ENCODE assay signal across 13 cellular contexts in the genomic region with DNA sequence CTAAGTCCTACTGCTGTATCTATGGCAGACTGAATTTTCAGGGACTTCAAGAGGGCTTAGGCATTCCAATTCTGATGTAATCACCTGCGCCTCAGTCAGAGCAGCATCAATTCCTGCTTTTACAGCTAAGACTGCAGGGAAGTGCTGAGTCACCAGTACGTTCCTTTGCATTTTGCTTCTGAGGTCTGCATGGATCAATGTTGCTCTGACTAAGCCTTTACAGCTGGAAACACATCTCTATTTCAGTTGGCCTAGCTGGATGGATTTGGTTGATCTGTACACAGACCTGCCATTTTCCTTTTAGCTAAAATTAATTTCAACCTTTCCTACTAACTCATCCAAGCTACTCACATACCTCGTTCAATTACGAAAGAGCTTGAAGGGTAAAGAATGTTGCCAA. TPM values are rescaled to one million over a fixed set of nuclear protein-coding genes. Genes with fewer than 3 reads are reported as not detected.
A peak's percentile ranks its signal among the peaks of the same experiment; 100 is the strongest.
DNase-seq lines count a peak whose midpoint lies in the region; TF ChIP-seq lines count a peak whose summit lies in the region.
"Had no signal": no experiment of that assay in that cellular context is flagged by ENCODE, and none has a peak within 500 bp of the region (broad histone marks: within the 10 kb centered on the region; RNA-seq: fewer than 3 reads in every experiment).

No MANE protein-coding gene starts in this region.

- TF ChIP-seq CTCF in AG04450 (IDR thresholded peaks at IDR 0.05; ENCODE audit: low read depth, low read length) (no peak), hepatocyte (IDR thresholded peaks at IDR 0.05; ENCODE audit: poor library complexity) (no peak)

- H3K9me3 ChIP-seq in AG04450 (ENCODE audit: control insufficient read depth, insufficient read depth, low read length) (no peaks in the 10 kb centered on the region), hepatocyte (ENCODE audit: low read depth) (no peaks in the 10 kb centered on the region)
- H3K9me3 ChIP-seq: neutrophil had no signal

- intact Hi-C loops in activated CD4-positive, alpha-beta memory T cell treated with anti-CD3 and anti-CD28 coated beads for 36 hours (cut with micrococcal nuclease) = no loop called here

- no peak overlapping the region for H3K27ac Mint-ChIP-seq in T-helper 2 cell treated with Interferon-gamma antibody and Interleukin-4, amounts not matched to agents 5 μg/mL and 100 μg/mL, for 36 hours
- no peak overlapping the region for H3K27ac Mint-ChIP-seq in activated CD4-positive, alpha-beta memory T cell treated with anti-CD3 and anti-CD28 coated beads for 36 hours
- H3K27ac Mint-ChIP-seq: activated T-helper 1 cell treated with anti-CD3 and anti-CD28 coated beads, Interleukin-12 subunit alpha, Interleukin-12 subunit beta, Interleukin-2, Interleukin-4 antibody, amounts not matched to agents 30 ng/mL and 10 ng/mL and 1 ng/mL, durations not matched to agents 14 hours and 24 hours and 36 hours; CD4-positive, CD25-positive, alpha-beta regulatory T cell had no signal

- no peaks in the 10 kb centered on the region for H3K79me2 ChIP-seq in hepatocyte

- peaks cover 83% of the 10 kb centered on the region for H3K27me3 Mint-ChIP-seq in T-helper 2 cell treated with Interferon-gamma antibody and Interleukin-4, amounts not matched to agents 5 μg/mL and 100 μg/mL, for 36 hours (ENCODE audit: low read depth)
- H3K27me3 Mint-ChIP-seq in activated CD4-positive, alpha-beta memory T cell treated with anti-CD3 and anti-CD28 coated beads for 36 hours = peaks cover 35% of the 10 kb centered on the region

- H3K4me1 Mint-ChIP-seq in T-helper 2 cell treated with Interferon-gamma antibody and Interleukin-4, amounts not matched to agents 5 μg/mL and 100 μg/mL, for 36 hours (ENCODE audit: low read depth) = peaks cover 13% of the 10 kb centered on the region
- peaks cover 8% of the 10 kb centered on the region for H3K4me1 Mint-ChIP-seq in activated CD4-positive, alpha-beta memory T cell treated with anti-CD3 and anti-CD28 coated beads for 36 hours (ENCODE audit: low read depth)

- no peak overlapping the region for H3K4me3 ChIP-seq in AG04450 (ENCODE audit: low read depth, low read length)
- H3K4me3 ChIP-seq in hepatocyte = no peak overlapping the region

- H3K36me3 ChIP-seq in hepatocyte (replicated peaks; ENCODE audit: insufficient read depth, low read depth) = no peaks in the 10 kb centered on the region
- H3K36me3 ChIP-seq: neutrophil had no signal

- H3K27me3 ChIP-seq in AG04450 (ENCODE audit: control insufficient read depth, insufficient read depth, low read length) = no peaks in the 10 kb centered on the region
- no peaks in the 10 kb centered on the region for H3K27me3 ChIP-seq in hepatocyte

- no peak overlapping the region for H3K4me3 Mint-ChIP-seq in T-helper 2 cell treated with Interferon-gamma antibody and Interleukin-4, amounts not matched to agents 5 μg/mL and 100 μg/mL, for 36 hours
- no peak overlapping the region for H3K4me3 Mint-ChIP-seq in activated CD4-positive, alpha-beta memory T cell treated with anti-CD3 and anti-CD28 coated beads for 36 hours
- H3K4me3 Mint-ChIP-seq: activated T-helper 1 cell treated with anti-CD3 and anti-CD28 coated beads, Interleukin-12 subunit alpha, Interleukin-12 subunit beta, Interleukin-2, Interleukin-4 antibody, amounts not matched to agents 30 ng/mL and 10 ng/mL and 1 ng/mL, durations not matched to agents 14 hours and 24 hours and 36 hours; CD4-positive, CD25-positive, alpha-beta regulatory T cell had no signal

- DNase-seq in AG04450 (ENCODE audit: low read depth, low spot score) (peak; percentile 90), HPDE6-E6E7 (ENCODE audit: extremely low spot score) (peak; percentile 31), amniotic stem cell (lab: John Stamatoyannopoulos, UW) (peak; percentile 42), hepatocyte (ENCODE audit: low spot score) (peak; percentile 40)
- no peak for DNase-seq in T-helper 2 cell treated with Interferon-gamma antibody and Interleukin-4, amounts not matched to agents 5 μg/mL and 100 μg/mL, for 36 hours (ENCODE audit: low spot score)
- DNase-seq in stimulated activated CD4-positive, alpha-beta T cell treated with anti-CD3 and anti-CD28 coated beads, Interleukin-4, amount 100 ng/mL, for 24 hours = no peak
- DNase-seq in NK-92 treated with Interleukin-12 subunit alpha and Interleukin-12 subunit beta, amount 100 ng/mL, for 24 hours (lab: John Stamatoyannopoulos, UW) = no peak
- DNase-seq in activated CD4-positive, alpha-beta memory T cell treated with anti-CD3 and anti-CD28 coated beads for 36 hours = no peak
- DNase-seq: CD4-positive, CD25-positive, alpha-beta regulatory T cell; NCI-H82; stimulated activated CD4-positive, alpha-beta T cell treated with anti-CD3 and anti-CD28 coated beads, Interleukin-2, amount 100 ng/mL, for 24 hours had no signal

- H3K9me3 Mint-ChIP-seq in T-helper 2 cell treated with Interferon-gamma antibody and Interleukin-4, amounts not matched to agents 5 μg/mL and 100 μg/mL, for 36 hours = no peaks in the 10 kb centered on the region
- no peaks in the 10 kb centered on the region for H3K9me3 Mint-ChIP-seq in activated CD4-positive, alpha-beta memory T cell treated with anti-CD3 and anti-CD28 coated beads for 36 hours
- H3K9me3 Mint-ChIP-seq: activated T-helper 1 cell treated with anti-CD3 and anti-CD28 coated beads, Interleukin-12 subunit alpha, Interleukin-12 subunit beta, Interleukin-2, Interleukin-4 antibody, amounts not matched to agents 30 ng/mL and 10 ng/mL and 1 ng/mL, durations not matched to agents 14 hours and 24 hours and 36 hours; CD4-positive, CD25-positive, alpha-beta regulatory T cell had no signal

- 80% methylated on average over 4 of the region's 4 CpGs for WGBS in hepatocyte (ENCODE audit: low lambda C conversion rate, missing lambda C conversion rate)

- no peaks in the 10 kb centered on the region for H4K20me1 ChIP-seq in hepatocyte (ENCODE audit: insufficient read depth, poor library complexity, severe bottlenecking)

- H3K9me2 ChIP-seq in hepatocyte (replicated peaks; ENCODE audit: insufficient read depth) = no peaks in the 10 kb centered on the region

- H3K27ac ChIP-seq in AG04450 (ENCODE audit: low read depth, low read length) = peak overlapping the region; percentile 84
- H3K27ac ChIP-seq in hepatocyte = no peak overlapping the region
- H3K27ac ChIP-seq: neutrophil had no signal

- POLR2A ChIA-PET in AG04450 (lab: Yijun Ruan, JAX) = interaction anchor here (0.9 to 1.1 kb wide), 3 partner anchors 36 to 51 kb away, joined by 3 to 6 read pairs (median 5); no protein-coding TSS in a partner anchor
- POLR2A ChIA-PET in activated CD4-positive, alpha-beta memory T cell treated with anti-CD3 and anti-CD28 coated beads for 36 hours (lab: Charles Lee) = no interaction called here

- H2AFZ ChIP-seq in hepatocyte = no peak overlapping the region

- no peak overlapping the region for H3K4me2 ChIP-seq in hepatocyte

- CTCF ChIA-PET in AG04450 (lab: Charles Lee) = interaction anchor here (0.9 to 1.2 kb wide), 2 partner anchors 74 to 114 kb away, joined by 3 to 4 read pairs; no protein-coding TSS in a partner anchor
- CTCF ChIA-PET in activated CD4-positive, alpha-beta memory T cell treated with anti-CD3 and anti-CD28 coated beads for 36 hours (lab: Charles Lee) = no interaction called here

- peaks cover 6% of the 10 kb centered on the region for H3K4me1 ChIP-seq in hepatocyte (ENCODE audit: insufficient read depth)

- no peaks in the 10 kb centered on the region for H3K36me3 Mint-ChIP-seq in T-helper 2 cell treated with Interferon-gamma antibody and Interleukin-4, amounts not matched to agents 5 μg/mL and 100 μg/mL, for 36 hours (ENCODE audit: low read depth)
- H3K36me3 Mint-ChIP-seq in activated CD4-positive, alpha-beta memory T cell treated with anti-CD3 and anti-CD28 coated beads for 36 hours = no peaks in the 10 kb centered on the region
- H3K36me3 Mint-ChIP-seq: CD4-positive, CD25-positive, alpha-beta regulatory T cell had no signal

RNA-seq across cellular contexts. Expression of a gene that starts 51.3 kb away (rescaled TPM):
- polyA plus RNA-seq in AG04450 (2011; rRNA removed) = 28.6 and 33.7 TPM in 2 replicates
- polyA minus RNA-seq in AG04450 (2011; rRNA and poly(A)+ RNA removed) = 53.2 and 69.5 TPM in 2 replicates
- total RNA-seq in hepatocyte = 9.0 and 12.2 TPM in 2 replicates
- 15.0 and 23.6 TPM in 2 replicates for polyA plus RNA-seq in hepatocyte
- 1 to 10 TPM in 1 of 2 experiments, under 1 TPM in 1; 0.74 to 1.3 TPM for total RNA-seq in activated CD4-positive, alpha-beta memory T cell treated with anti-CD3 and anti-CD28 coated beads for 36 hours
- total RNA-seq: CD4-positive, CD25-positive, alpha-beta regulatory T cell had no signal

Comparison
In these comparisons a context has a peak if more than half of its experiments do, and no peak if none do; other contexts are left out.
1. DNase-seq: peak in AG04450 (single experiment), HPDE6-E6E7 (single experiment), amniotic stem cell (single experiment) and hepatocyte (single experiment); none in T-helper 2 cell treated with Interferon-gamma antibody and Interleukin-4, amounts not matched to agents 5 μg/mL and 100 μg/mL, for 36 hours (single experiment), stimulated activated CD4-positive, alpha-beta T cell treated with anti-CD3 and anti-CD28 coated beads, Interleukin-4, amount 100 ng/mL, for 24 hours (single experiment), NK-92 treated with Interleukin-12 subunit alpha and Interleukin-12 subunit beta, amount 100 ng/mL, for 24 hours (single experiment) and activated CD4-positive, alpha-beta memory T cell treated with anti-CD3 and anti-CD28 coated beads for 36 hours (single experiment).